1 cellular context compared by ENCODE assay signal in genomic region chr17:81399481-81400153, GRCh38.
TF ChIP-seq lines count a peak whose summit lies in the region.

No MANE protein-coding gene starts in this region.

TF ChIP-seq in K562, 482 proteins besides CTCF, POLR2A, EP300 and RAD21 (continued from another document):
- TF ChIP-seq ZNF740 (CRISPR knock-in tag; IDR thresholded peaks at IDR 0.05), result no peak
- 0 out of 4 replicates have a peak, but pooled peaks of 1 of the 2 experiments have one; percentile 20 for TF ChIP-seq ZNF740 (tag; IDR thresholded peaks at IDR 0.05)
- TF ChIP-seq ZNF830 (CRISPR knock-in tag; IDR thresholded peaks at IDR 0.05), result no peak
- TF ChIP-seq HDAC1 (IDR thresholded peaks at IDR 0.05), result no peak
- TF ChIP-seq SRSF1 (IDR thresholded peaks at IDR 0.05; ENCODE audit: low read depth, low read length), result no peak
- no peak for TF ChIP-seq EHMT2 (IDR thresholded peaks at IDR 0.05)
- 0 out of 6 replicates have a peak, but pooled peaks of 1 of the 3 experiments have one; percentile 15 for TF ChIP-seq ZBTB11 (CRISPR knock-in tag; IDR thresholded peaks at IDR 0.05)
- TF ChIP-seq PHF8 (IDR thresholded peaks at IDR 0.05; ENCODE audit: borderline replicate concordance, low read length), result peak; percentile 35; the same call in 1 of the 2 replicates
- no peak for TF ChIP-seq CBFB (CRISPR knock-in tag; IDR thresholded peaks at IDR 0.05)
- TF ChIP-seq BCOR (IDR thresholded peaks at IDR 0.05), result no peak
- no peak for TF ChIP-seq CEBPG (CRISPR knock-in tag; IDR thresholded peaks at IDR 0.05)
- TF ChIP-seq CEBPG (tag; conservative IDR thresholded peaks at IDR 0.05 in 1 of 2, IDR thresholded peaks at IDR 0.05 in 1 of 2), result no peak
- TF ChIP-seq ZNF124 (CRISPR knock-in tag; IDR thresholded peaks at IDR 0.05), result no peak
- TF ChIP-seq ILK (tag; IDR thresholded peaks at IDR 0.05; ENCODE audit: borderline replicate concordance, low read depth), result no peak
- TF ChIP-seq BRCA1 (IDR thresholded peaks at IDR 0.05), result no peak
- TF ChIP-seq BRCA1 (CRISPR knock-in tag; IDR thresholded peaks at IDR 0.05), result no peak
- no peak for TF ChIP-seq ZNF12 (CRISPR knock-in tag; IDR thresholded peaks at IDR 0.05)
- no peak for TF ChIP-seq MECOM (CRISPR knock-in tag; IDR thresholded peaks at IDR 0.05)
- no peak for TF ChIP-seq ETS1 (conservative IDR thresholded peaks at IDR 0.05; ENCODE audit: control insufficient read depth, low read depth, low read length)
- no peak for TF ChIP-seq GTF2B (IDR thresholded peaks at IDR 0.05; ENCODE audit: extremely low read depth, insufficient read length)
- TF ChIP-seq TAL1 (IDR thresholded peaks at IDR 0.05), result no peak
- no peak for TF ChIP-seq NR2C2 (CRISPR knock-in tag; IDR thresholded peaks at IDR 0.05)
- TF ChIP-seq NR2C2 (tag; IDR thresholded peaks at IDR 0.05), result peak; percentile 23; the same call in 1 of the 2 replicates
- no peak for TF ChIP-seq FIP1L1 (IDR thresholded peaks at IDR 0.05; ENCODE audit: low read depth, low read length, poor library complexity, severe bottlenecking)
